ENCODE assay signal across 15 cellular contexts in genomic region chr4:177191586-177191985, GRCh38.
"Had no signal": no experiment of that assay in that cellular context is flagged by ENCODE, and none has a peak within 500 bp of the region (broad histone marks: within the 10 kb centered on the region; RNA-seq: fewer than 3 reads in every experiment).

No MANE protein-coding gene starts in this region.

- H3K27me3 Mint-ChIP-seq: dendritic cell treated with granulocyte-macrophage colony-stimulating factor and Interleukin-4, amounts not matched to agents 40 ng/mL and 50 ng/mL, for 4 days; stimulated activated naive CD8-positive, alpha-beta T cell treated with anti-CD3 and anti-CD28 coated beads, Interleukin-15, amount 100 ng/mL, for 72 hours had no signal

- H3K27ac ChIP-seq: gastroesophageal sphincter, parathyroid adenoma, sigmoid colon, upper lobe of right lung had no signal

- H3K4me1 Mint-ChIP-seq: immature natural killer cell; stimulated activated naive CD8-positive, alpha-beta T cell treated with anti-CD3 and anti-CD28 coated beads, Interleukin-15, amount 100 ng/mL, for 72 hours had no signal

- H3K4me3 ChIP-seq: gastroesophageal sphincter, sigmoid colon, upper lobe of right lung had no signal

- H3K27ac Mint-ChIP-seq: dendritic cell treated with granulocyte-macrophage colony-stimulating factor and Interleukin-4, amounts not matched to agents 40 ng/mL and 50 ng/mL, for 4 days; effector memory CD8-positive, alpha-beta T cell; immature natural killer cell; stimulated activated naive CD8-positive, alpha-beta T cell treated with anti-CD3 and anti-CD28 coated beads, Interleukin-15, amount 100 ng/mL, for 72 hours had no signal

- H3K4me1 ChIP-seq: gastroesophageal sphincter, parathyroid adenoma, sigmoid colon, upper lobe of right lung had no signal

- DNase-seq: activated CD4-positive, alpha-beta T cell treated with anti-CD3 and anti-CD28 coated beads, Interleukin-2, amount 50 U/mL, for 1 hour; activated naive CD4-positive, alpha-beta T cell; anterior cingulate cortex; cerebellar nuclear complex; effector memory CD8-positive, alpha-beta T cell; immature natural killer cell; sigmoid colon; stimulated activated CD4-positive, alpha-beta T cell treated with anti-CD3 and anti-CD28 coated beads, Interleukin-1b, Interleukin-23, amount 100 ng/mL, for 48 hours; stimulated activated naive CD8-positive, alpha-beta T cell treated with anti-CD3 and anti-CD28 coated beads, Interleukin-15, amount 100 ng/mL, for 72 hours; SW 1271; upper lobe of right lung had no signal

- H3K79me2 ChIP-seq: parathyroid adenoma had no signal

- H3K36me3 Mint-ChIP-seq: immature natural killer cell had no signal

- H3K9me3 Mint-ChIP-seq: effector memory CD8-positive, alpha-beta T cell had no signal

- H2AFZ ChIP-seq: parathyroid adenoma had no signal

- H3K9me3 ChIP-seq: gastroesophageal sphincter, sigmoid colon, upper lobe of right lung had no signal

- ATAC-seq: activated CD4-positive, CD25-positive, alpha-beta regulatory T cell treated with anti-CD3 and anti-CD28 coated beads, Interleukin-2, amount 50 U/mL, for 24 hours; effector memory CD8-positive, alpha-beta T cell; gastroesophageal sphincter; stimulated activated naive CD8-positive, alpha-beta T cell treated with anti-CD3 and anti-CD28 coated beads, Interleukin-15, amount 100 ng/mL, for 72 hours; upper lobe of right lung had no signal

- H3K27me3 ChIP-seq: gastroesophageal sphincter, sigmoid colon, upper lobe of right lung had no signal

- H3K9ac ChIP-seq: parathyroid adenoma had no signal

- H3K4me3 Mint-ChIP-seq: dendritic cell treated with granulocyte-macrophage colony-stimulating factor and Interleukin-4, amounts not matched to agents 40 ng/mL and 50 ng/mL, for 4 days; effector memory CD8-positive, alpha-beta T cell; immature natural killer cell; stimulated activated naive CD8-positive, alpha-beta T cell treated with anti-CD3 and anti-CD28 coated beads, Interleukin-15, amount 100 ng/mL, for 72 hours had no signal

- H3K36me3 ChIP-seq: gastroesophageal sphincter, sigmoid colon, upper lobe of right lung had no signal
